1 cellular context compared by ENCODE assay signal in genomic region chr14:89406941-89407340, GRCh38.
TF ChIP-seq lines count a peak whose summit lies in the region.

No MANE protein-coding gene starts in this region.

TF ChIP-seq in endothelial cell of umbilical vein, 7 proteins besides CTCF, POLR2A, EP300 and RAD21 (continued from another document):
- no peak for TF ChIP-seq MAX (IDR thresholded peaks at IDR 0.05; ENCODE audit: insufficient read depth, insufficient read length)
